8 cellular contexts compared by ENCODE assay signal in genomic region chr3:56801597-56802410, GRCh38. TPM values are rescaled to one million over a fixed set of nuclear protein-coding genes. Genes with fewer than 3 reads are reported as not detected.
A peak's percentile ranks its signal among the peaks of the same experiment; 100 is the strongest.
DNase-seq lines count a peak whose midpoint lies in the region; TF ChIP-seq lines count a peak whose summit lies in the region.

TSS of gene ARHGEF3 (minus strand) at chr3:56801949. CDS start at chr3:56801798, 151 bp downstream.

- H3K9ac ChIP-seq in MM.1S (ENCODE audit: low read length), result peak within 1 kb of the TSS; percentile 49; the same call in 1 of the 2 replicates

- in situ Hi-C loops in HAP-1 (cut with MboI; ENCODE audit: low sequenced_read_pairs), result no loop called here

- H3K4me3 ChIP-seq in GM12865 (ENCODE audit: low read depth, low read length) (peak within 1 kb of the TSS; percentile 76), HAP-1 (peak within 1 kb of the TSS; percentile 54), MM.1S (ENCODE audit: low read length) (peak within 1 kb of the TSS; percentile 87), right atrium auricular region (peak within 1 kb of the TSS; percentile 79 to 86), uterus (peak within 1 kb of the TSS; percentile 69 to 81)

- TF ChIP-seq POLR2A in uterus (IDR thresholded peaks at IDR 0.05), result peak; percentile 85 to 90

- peak within 1 kb of the TSS; percentile 80 for H2AFZ ChIP-seq in MM.1S (ENCODE audit: low read length)

- H3K27me3 ChIP-seq in HAP-1 (ENCODE audit: low read depth) (no peaks in the 10 kb centered on the region), MM.1S (replicated peaks; ENCODE audit: insufficient read depth, low read length) (no peaks in the 10 kb centered on the region), right atrium auricular region (no peaks in the 10 kb centered on the region), uterus (no peaks in the 10 kb centered on the region)

- H4K20me1 ChIP-seq in MM.1S (ENCODE audit: insufficient read depth, low read length), result no peaks in the 10 kb centered on the region

- TF ChIP-seq CTCF in GM12865 (IDR thresholded peaks at IDR 0.05; ENCODE audit: insufficient read depth, low read depth, low read length, missing control alignments) (peak; percentile 72), MM.1S (IDR thresholded peaks at IDR 0.05; ENCODE audit: low read length) (peak; percentile 67), right atrium auricular region (IDR thresholded peaks at IDR 0.05) (peak in 1 of 2 donors; percentile 64), uterus (IDR thresholded peaks at IDR 0.05) (peak; percentile 39 to 55 (median 48))

- no peaks in the 10 kb centered on the region for H3K36me3 ChIP-seq in HAP-1 (replicated peaks)
- H3K36me3 ChIP-seq in MM.1S (replicated peaks; ENCODE audit: insufficient read depth, low read length), result no peaks in the 10 kb centered on the region
- no peaks in the 10 kb centered on the region for H3K36me3 ChIP-seq in right atrium auricular region
- no peaks in the 10 kb centered on the region for H3K36me3 ChIP-seq in uterus

- H3K9me3 ChIP-seq in HAP-1, result no peaks in the 10 kb centered on the region
- no peaks in the 10 kb centered on the region for H3K9me3 ChIP-seq in MM.1S (replicated peaks; ENCODE audit: insufficient read depth, low read length)
- no peaks in the 10 kb centered on the region for H3K9me3 ChIP-seq in right atrium auricular region
- H3K9me3 ChIP-seq in uterus, result no peaks in the 10 kb centered on the region

- H3K9me2 ChIP-seq in MM.1S (replicated peaks; ENCODE audit: insufficient read depth, low read length), result no peaks in the 10 kb centered on the region

- peaks cover 9% of the 10 kb centered on the region for H3K4me1 ChIP-seq in HAP-1
- peaks cover 27% of the 10 kb centered on the region for H3K4me1 ChIP-seq in MM.1S (ENCODE audit: low read length)
- H3K4me1 ChIP-seq in right atrium auricular region, result peaks cover 0 to 46% of the 10 kb centered on the region in 2 donors
- no peaks in the 10 kb centered on the region for H3K4me1 ChIP-seq in uterus

- peak within 1 kb of the TSS; percentile 92 for H3K4me2 ChIP-seq in MM.1S (ENCODE audit: low read depth, low read length)

- H3F3A ChIP-seq in MM.1S (ENCODE audit: insufficient read depth, low read length), result peaks cover 22% of the 10 kb centered on the region

- H3K27ac ChIP-seq in MM.1S (ENCODE audit: low read length) (peak within 1 kb of the TSS; percentile 54; the same call in 1 of the 2 replicates), right atrium auricular region (peak within 1 kb of the TSS; percentile 58 to 80), uterus (peak within 1 kb of the TSS; percentile 78 to 82)

- intact Hi-C loops in T-helper 1 cell treated with Interleukin-12 subunit alpha and Interleukin-12 subunit beta and Interleukin-4 antibody, amounts not matched to agents 30 ng/mL and 1 ng/mL, for 36 hours (cut with micrococcal nuclease), result loop anchor here (1.0 to 5.0 kb wide), 8 partner anchors 77 to 955 kb away; partner anchors contain the start of genes APPL1, ARF4, CCDC66 and SLMAP
- intact Hi-C loops in uterus (cut with DNase I; ENCODE audit: low total_unique reads), result loop anchor here (5.0 to 10.0 kb wide), 2 partner anchors 100 to 183 kb away; no protein-coding TSS in a partner anchor

- DNase-seq in GM12865 (ENCODE audit: low read depth), result peak; percentile 91
- peak; percentile 70 to 84 for DNase-seq in HAP-1 (ENCODE audit: low spot score in 2 of 2)
- peak; percentile 79 for DNase-seq in MM.1S
- peak; percentile 37 to 91 (median 78) for DNase-seq in amygdala (lab: John Stamatoyannopoulos, UW)
- DNase-seq in right atrium auricular region (ENCODE audit: low spot score), result peak; percentile 80
- no peak for DNase-seq in pulmonary artery endothelial cell (ENCODE audit: low read depth, low spot score)
- DNase-seq in uterus, result peak; percentile 83 to 87

- H3K79me2 ChIP-seq in MM.1S (ENCODE audit: low read length), result peaks cover 16% of the 10 kb centered on the region; the same call in 1 of the 2 replicates

RNA-seq across cellular contexts. Expression of gene ARHGEF3, which starts in this region (rescaled TPM):
- total RNA-seq in T-helper 1 cell treated with Interleukin-12 subunit alpha and Interleukin-12 subunit beta and Interleukin-4 antibody, amounts not matched to agents 30 ng/mL and 1 ng/mL, for 36 hours, result 92.4 and 92.7 TPM in 2 replicates
- total RNA-seq in right atrium auricular region (10 to 100 TPM; 16.1 to 21.7 TPM), pulmonary artery endothelial cell (13.4 and 13.8 TPM in 2 replicates), uterus (10 to 100 TPM; 15.9 to 79.4 (median 44.8) TPM)
